Comparison of ENCODE assay signal across 1 cellular context in the genomic region with DNA sequence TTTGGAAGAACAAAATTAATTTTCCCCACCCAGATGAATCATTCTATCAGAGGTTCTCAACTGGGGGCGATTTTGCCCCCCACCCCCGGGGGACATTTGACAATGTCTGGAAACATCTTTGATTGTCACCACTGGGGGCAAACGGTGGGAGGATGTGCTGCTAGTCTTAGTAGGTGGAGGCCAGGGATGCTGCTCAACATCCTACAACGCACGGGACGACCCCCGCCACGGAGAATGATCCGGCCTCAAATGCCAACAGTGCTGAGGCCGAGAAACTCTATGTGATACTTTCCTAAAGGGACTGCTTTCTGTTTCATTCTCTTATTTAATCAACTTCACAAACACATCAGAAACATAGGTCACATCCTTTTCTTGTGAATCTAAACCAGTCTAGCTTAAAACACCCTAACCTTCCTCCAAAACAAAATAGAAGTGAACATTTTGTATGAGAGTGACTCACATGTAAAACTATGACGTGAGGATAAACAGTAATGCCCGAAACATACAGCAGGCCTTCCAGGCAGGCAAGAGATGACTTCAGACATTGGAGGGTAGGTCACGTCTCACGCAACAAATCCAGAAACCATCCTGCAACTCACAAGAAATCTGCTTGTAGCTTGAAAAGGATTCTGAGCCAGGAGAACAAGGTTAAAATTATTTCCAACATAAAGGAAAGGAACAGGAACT.
TF ChIP-seq lines count a peak whose summit lies in the region.

No MANE protein-coding gene starts in this region.

TF ChIP-seq in HepG2, 621 proteins besides CTCF, POLR2A, EP300 and RAD21:
- TF ChIP-seq, protein P1, sequence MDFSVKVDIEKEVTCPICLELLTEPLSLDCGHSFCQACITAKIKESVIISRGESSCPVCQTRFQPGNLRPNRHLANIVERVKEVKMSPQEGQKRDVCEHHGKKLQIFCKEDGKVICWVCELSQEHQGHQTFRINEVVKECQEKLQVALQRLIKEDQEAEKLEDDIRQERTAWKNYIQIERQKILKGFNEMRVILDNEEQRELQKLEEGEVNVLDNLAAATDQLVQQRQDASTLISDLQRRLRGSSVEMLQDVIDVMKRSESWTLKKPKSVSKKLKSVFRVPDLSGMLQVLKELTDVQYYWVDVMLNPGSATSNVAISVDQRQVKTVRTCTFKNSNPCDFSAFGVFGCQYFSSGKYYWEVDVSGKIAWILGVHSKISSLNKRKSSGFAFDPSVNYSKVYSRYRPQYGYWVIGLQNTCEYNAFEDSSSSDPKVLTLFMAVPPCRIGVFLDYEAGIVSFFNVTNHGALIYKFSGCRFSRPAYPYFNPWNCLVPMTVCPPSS (IDR thresholded peaks at IDR 0.05) = no peak
- TF ChIP-seq NR2F6 (IDR thresholded peaks at IDR 0.05) = no peak
- no peak for TF ChIP-seq NR2F6 (CRISPR knock-in tag; IDR thresholded peaks at IDR 0.05)
- TF ChIP-seq, protein P2, sequence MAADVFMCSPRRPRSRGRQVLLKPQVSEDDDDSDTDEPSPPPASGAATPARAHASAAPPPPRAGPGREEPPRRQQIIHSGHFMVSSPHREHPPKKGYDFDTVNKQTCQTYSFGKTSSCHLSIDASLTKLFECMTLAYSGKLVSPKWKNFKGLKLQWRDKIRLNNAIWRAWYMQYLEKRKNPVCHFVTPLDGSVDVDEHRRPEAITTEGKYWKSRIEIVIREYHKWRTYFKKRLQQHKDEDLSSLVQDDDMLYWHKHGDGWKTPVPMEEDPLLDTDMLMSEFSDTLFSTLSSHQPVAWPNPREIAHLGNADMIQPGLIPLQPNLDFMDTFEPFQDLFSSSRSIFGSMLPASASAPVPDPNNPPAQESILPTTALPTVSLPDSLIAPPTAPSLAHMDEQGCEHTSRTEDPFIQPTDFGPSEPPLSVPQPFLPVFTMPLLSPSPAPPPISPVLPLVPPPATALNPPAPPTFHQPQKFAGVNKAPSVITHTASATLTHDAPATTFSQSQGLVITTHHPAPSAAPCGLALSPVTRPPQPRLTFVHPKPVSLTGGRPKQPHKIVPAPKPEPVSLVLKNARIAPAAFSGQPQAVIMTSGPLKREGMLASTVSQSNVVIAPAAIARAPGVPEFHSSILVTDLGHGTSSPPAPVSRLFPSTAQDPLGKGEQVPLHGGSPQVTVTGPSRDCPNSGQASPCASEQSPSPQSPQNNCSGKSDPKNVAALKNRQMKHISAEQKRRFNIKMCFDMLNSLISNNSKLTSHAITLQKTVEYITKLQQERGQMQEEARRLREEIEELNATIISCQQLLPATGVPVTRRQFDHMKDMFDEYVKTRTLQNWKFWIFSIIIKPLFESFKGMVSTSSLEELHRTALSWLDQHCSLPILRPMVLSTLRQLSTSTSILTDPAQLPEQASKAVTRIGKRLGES (CRISPR knock-in tag; IDR thresholded peaks at IDR 0.05; ENCODE audit: borderline replicate concordance) = no peak
- TF ChIP-seq SAFB2 (CRISPR knock-in tag; IDR thresholded peaks at IDR 0.05; ENCODE audit: borderline replicate concordance, low read depth) = no peak
- TF ChIP-seq, protein P3, sequence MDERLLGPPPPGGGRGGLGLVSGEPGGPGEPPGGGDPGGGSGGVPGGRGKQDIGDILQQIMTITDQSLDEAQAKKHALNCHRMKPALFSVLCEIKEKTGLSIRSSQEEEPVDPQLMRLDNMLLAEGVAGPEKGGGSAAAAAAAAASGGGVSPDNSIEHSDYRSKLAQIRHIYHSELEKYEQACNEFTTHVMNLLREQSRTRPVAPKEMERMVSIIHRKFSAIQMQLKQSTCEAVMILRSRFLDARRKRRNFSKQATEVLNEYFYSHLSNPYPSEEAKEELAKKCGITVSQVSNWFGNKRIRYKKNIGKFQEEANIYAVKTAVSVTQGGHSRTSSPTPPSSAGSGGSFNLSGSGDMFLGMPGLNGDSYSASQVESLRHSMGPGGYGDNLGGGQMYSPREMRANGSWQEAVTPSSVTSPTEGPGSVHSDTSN (CRISPR knock-in tag; IDR thresholded peaks at IDR 0.05) = no peak
- no peak for TF ChIP-seq ZNF354B (CRISPR knock-in tag; IDR thresholded peaks at IDR 0.05)
- TF ChIP-seq, protein P4, sequence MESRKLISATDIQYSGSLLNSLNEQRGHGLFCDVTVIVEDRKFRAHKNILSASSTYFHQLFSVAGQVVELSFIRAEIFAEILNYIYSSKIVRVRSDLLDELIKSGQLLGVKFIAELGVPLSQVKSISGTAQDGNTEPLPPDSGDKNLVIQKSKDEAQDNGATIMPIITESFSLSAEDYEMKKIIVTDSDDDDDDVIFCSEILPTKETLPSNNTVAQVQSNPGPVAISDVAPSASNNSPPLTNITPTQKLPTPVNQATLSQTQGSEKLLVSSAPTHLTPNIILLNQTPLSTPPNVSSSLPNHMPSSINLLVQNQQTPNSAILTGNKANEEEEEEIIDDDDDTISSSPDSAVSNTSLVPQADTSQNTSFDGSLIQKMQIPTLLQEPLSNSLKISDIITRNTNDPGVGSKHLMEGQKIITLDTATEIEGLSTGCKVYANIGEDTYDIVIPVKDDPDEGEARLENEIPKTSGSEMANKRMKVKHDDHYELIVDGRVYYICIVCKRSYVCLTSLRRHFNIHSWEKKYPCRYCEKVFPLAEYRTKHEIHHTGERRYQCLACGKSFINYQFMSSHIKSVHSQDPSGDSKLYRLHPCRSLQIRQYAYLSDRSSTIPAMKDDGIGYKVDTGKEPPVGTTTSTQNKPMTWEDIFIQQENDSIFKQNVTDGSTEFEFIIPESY (CRISPR knock-in tag; IDR thresholded peaks at IDR 0.05) = no peak
- no peak for TF ChIP-seq ZSCAN25 (CRISPR knock-in tag; IDR thresholded peaks at IDR 0.05)
- TF ChIP-seq, protein P5, sequence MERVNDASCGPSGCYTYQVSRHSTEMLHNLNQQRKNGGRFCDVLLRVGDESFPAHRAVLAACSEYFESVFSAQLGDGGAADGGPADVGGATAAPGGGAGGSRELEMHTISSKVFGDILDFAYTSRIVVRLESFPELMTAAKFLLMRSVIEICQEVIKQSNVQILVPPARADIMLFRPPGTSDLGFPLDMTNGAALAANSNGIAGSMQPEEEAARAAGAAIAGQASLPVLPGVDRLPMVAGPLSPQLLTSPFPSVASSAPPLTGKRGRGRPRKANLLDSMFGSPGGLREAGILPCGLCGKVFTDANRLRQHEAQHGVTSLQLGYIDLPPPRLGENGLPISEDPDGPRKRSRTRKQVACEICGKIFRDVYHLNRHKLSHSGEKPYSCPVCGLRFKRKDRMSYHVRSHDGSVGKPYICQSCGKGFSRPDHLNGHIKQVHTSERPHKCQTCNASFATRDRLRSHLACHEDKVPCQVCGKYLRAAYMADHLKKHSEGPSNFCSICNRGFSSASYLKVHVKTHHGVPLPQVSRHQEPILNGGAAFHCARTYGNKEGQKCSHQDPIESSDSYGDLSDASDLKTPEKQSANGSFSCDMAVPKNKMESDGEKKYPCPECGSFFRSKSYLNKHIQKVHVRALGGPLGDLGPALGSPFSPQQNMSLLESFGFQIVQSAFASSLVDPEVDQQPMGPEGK (CRISPR knock-in tag; IDR thresholded peaks at IDR 0.05) = peak; percentile 41; the same call in 1 of the 2 replicates
- TF ChIP-seq CREB1 (IDR thresholded peaks at IDR 0.05) = 0 out of 2 replicates have a peak, but pooled peaks have one; percentile 40
- no peak for TF ChIP-seq CREB1 (CRISPR knock-in tag; IDR thresholded peaks at IDR 0.05)
- no peak for TF ChIP-seq ZNF639 (CRISPR knock-in tag; conservative IDR thresholded peaks at IDR 0.05)
